Comparison of ENCODE assay signal across 1 cellular context in the genomic region with DNA sequence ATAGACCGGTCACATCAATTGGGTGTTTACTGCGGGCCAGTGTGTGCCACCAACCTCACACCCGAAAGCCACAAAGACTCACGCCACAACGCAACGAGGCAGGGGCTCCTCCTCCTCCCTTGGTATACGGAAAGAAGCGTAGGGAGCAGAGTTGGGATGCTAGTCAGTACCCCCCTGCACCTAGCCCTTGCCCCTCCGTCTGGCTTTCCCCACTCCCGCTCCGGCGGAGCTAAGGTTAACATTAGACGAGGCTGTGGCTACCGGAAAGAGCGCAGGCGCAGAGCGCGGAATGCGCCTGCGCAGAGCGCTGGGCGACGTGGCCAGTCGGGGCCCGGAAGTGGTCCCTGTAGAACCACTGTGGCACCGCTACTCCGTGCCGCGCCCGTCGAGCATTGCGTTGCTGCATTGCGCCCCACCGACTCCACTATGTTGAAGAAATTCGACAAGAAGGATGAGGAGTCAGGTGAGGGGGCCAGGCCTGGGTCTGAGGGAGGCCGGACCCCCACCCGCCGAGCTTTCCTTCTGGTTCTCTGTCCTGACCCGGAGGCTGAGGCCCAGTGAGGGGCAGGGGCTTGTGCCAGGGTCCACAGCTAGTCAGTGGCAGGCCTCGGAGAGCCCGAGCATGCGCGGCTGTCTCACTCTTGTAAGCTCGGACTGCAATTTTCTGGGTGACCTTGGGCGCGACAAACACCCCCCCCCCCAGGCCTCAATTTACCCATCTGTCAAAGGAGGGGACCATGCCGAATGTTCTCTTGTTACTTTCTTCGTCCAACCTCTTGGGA.
TF ChIP-seq lines count a peak whose summit lies in the region.

TSS of gene COPG1 (plus strand) at position 323 of the 782 bp plus-strand sequence. CDS start at position 427, 104 bp downstream.

TF ChIP-seq in K562, 482 proteins besides CTCF, POLR2A, EP300 and RAD21 (continued from another document and continues in another):
- TF ChIP-seq, protein P1, sequence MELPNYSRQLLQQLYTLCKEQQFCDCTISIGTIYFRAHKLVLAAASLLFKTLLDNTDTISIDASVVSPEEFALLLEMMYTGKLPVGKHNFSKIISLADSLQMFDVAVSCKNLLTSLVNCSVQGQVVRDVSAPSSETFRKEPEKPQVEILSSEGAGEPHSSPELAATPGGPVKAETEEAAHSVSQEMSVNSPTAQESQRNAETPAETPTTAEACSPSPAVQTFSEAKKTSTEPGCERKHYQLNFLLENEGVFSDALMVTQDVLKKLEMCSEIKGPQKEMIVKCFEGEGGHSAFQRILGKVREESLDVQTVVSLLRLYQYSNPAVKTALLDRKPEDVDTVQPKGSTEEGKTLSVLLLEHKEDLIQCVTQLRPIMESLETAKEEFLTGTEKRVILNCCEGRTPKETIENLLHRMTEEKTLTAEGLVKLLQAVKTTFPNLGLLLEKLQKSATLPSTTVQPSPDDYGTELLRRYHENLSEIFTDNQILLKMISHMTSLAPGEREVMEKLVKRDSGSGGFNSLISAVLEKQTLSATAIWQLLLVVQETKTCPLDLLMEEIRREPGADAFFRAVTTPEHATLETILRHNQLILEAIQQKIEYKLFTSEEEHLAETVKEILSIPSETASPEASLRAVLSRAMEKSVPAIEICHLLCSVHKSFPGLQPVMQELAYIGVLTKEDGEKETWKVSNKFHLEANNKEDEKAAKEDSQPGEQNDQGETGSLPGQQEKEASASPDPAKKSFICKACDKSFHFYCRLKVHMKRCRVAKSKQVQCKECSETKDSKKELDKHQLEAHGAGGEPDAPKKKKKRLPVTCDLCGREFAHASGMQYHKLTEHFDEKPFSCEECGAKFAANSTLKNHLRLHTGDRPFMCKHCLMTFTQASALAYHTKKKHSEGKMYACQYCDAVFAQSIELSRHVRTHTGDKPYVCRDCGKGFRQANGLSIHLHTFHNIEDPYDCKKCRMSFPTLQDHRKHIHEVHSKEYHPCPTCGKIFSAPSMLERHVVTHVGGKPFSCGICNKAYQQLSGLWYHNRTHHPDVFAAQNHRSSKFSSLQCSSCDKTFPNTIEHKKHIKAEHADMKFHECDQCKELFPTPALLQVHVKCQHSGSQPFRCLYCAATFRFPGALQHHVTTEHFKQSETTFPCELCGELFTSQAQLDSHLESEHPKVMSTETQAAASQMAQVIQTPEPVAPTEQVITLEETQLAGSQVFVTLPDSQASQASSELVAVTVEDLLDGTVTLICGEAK (IDR thresholded peaks at IDR 0.05), result no peak
- TF ChIP-seq, protein P1 (CRISPR knock-in tag; IDR thresholded peaks at IDR 0.05), result no peak
- TF ChIP-seq ZNF644 (tag; IDR thresholded peaks at IDR 0.05; ENCODE audit: low read depth), result no peak
- no peak for TF ChIP-seq ETV6 (IDR thresholded peaks at IDR 0.05; ENCODE audit: borderline replicate concordance in 1 of 2, low read depth in 2 of 2, low read length in 1 of 2)
- TF ChIP-seq ETV6 (CRISPR knock-in tag; IDR thresholded peaks at IDR 0.05; ENCODE audit: borderline replicate concordance), result 0 out of 2 replicates have a peak, but pooled peaks have one; percentile 66
- TF ChIP-seq NFYB (IDR thresholded peaks at IDR 0.05; ENCODE audit: extremely low read depth, insufficient read length), result no peak
- TF ChIP-seq ZNF311 (CRISPR knock-in tag; IDR thresholded peaks at IDR 0.05), result no peak
- no peak for TF ChIP-seq TSHZ1 (CRISPR knock-in tag; IDR thresholded peaks at IDR 0.05)
- TF ChIP-seq MAZ (CRISPR knock-in tag; conservative IDR thresholded peaks at IDR 0.05 in 1 of 2, IDR thresholded peaks at IDR 0.05 in 1 of 2), result peak in 1 of 2 experiments; percentile 51; a peak in 3 of 4 replicates
- TF ChIP-seq GABPA (tag; conservative IDR thresholded peaks at IDR 0.05; ENCODE audit: low read depth), result peak; percentile 79
- peak; percentile 94 to 96 for TF ChIP-seq NRF1 (conservative IDR thresholded peaks at IDR 0.05 in 1 of 2, IDR thresholded peaks at IDR 0.05 in 1 of 2)
- TF ChIP-seq, protein P2, sequence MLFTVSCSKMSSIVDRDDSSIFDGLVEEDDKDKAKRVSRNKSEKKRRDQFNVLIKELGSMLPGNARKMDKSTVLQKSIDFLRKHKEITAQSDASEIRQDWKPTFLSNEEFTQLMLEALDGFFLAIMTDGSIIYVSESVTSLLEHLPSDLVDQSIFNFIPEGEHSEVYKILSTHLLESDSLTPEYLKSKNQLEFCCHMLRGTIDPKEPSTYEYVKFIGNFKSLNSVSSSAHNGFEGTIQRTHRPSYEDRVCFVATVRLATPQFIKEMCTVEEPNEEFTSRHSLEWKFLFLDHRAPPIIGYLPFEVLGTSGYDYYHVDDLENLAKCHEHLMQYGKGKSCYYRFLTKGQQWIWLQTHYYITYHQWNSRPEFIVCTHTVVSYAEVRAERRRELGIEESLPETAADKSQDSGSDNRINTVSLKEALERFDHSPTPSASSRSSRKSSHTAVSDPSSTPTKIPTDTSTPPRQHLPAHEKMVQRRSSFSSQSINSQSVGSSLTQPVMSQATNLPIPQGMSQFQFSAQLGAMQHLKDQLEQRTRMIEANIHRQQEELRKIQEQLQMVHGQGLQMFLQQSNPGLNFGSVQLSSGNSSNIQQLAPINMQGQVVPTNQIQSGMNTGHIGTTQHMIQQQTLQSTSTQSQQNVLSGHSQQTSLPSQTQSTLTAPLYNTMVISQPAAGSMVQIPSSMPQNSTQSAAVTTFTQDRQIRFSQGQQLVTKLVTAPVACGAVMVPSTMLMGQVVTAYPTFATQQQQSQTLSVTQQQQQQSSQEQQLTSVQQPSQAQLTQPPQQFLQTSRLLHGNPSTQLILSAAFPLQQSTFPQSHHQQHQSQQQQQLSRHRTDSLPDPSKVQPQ (CRISPR knock-in tag; IDR thresholded peaks at IDR 0.05; ENCODE audit: borderline replicate concordance), result no peak
- TF ChIP-seq ZFP1 (CRISPR knock-in tag; IDR thresholded peaks at IDR 0.05), result no peak
- TF ChIP-seq ZNF121 (CRISPR knock-in tag; conservative IDR thresholded peaks at IDR 0.05), result no peak
- TF ChIP-seq RBFOX2 (IDR thresholded peaks at IDR 0.05; ENCODE audit: low read depth, low read length), result peak; percentile 99
- TF ChIP-seq YY1 (IDR thresholded peaks at IDR 0.05; ENCODE audit: borderline replicate concordance in 1 of 3, control insufficient read depth in 1 of 3, extremely low read depth in 1 of 3, insufficient read depth in 3 of 3, insufficient read length in 1 of 3, insufficient replicate concordance in 2 of 3, low read depth in 1 of 3, low read length in 2 of 3), result no peak
- TF ChIP-seq ZNF511 (CRISPR knock-in tag; IDR thresholded peaks at IDR 0.05), result peak; percentile 65; the same call in 1 of the 2 replicates
- peak; percentile 48; the same call in 1 of the 2 replicates for TF ChIP-seq MYC (IDR thresholded peaks at IDR 0.05; ENCODE audit: low read depth, low read length)
- TF ChIP-seq MYC (CRISPR knock-in tag; IDR thresholded peaks at IDR 0.05; ENCODE audit: borderline replicate concordance, low read depth), result no peak
- no peak for TF ChIP-seq PATZ1 (CRISPR knock-in tag; IDR thresholded peaks at IDR 0.05; ENCODE audit: borderline replicate concordance)
- TF ChIP-seq ZNF75A (CRISPR knock-in tag; IDR thresholded peaks at IDR 0.05), result no peak
- no peak for TF ChIP-seq ZNF699 (CRISPR knock-in tag; IDR thresholded peaks at IDR 0.05; ENCODE audit: insufficient replicate concordance)
- TF ChIP-seq CREB1 (IDR thresholded peaks at IDR 0.05), result 0 out of 2 replicates have a peak, but pooled peaks have one; percentile 25
- peak; percentile 41; the same call in 1 of the 2 replicates for TF ChIP-seq CREB1 (CRISPR knock-in tag; IDR thresholded peaks at IDR 0.05)
- TF ChIP-seq FUS (optimal IDR thresholded peaks at IDR 0.05; ENCODE audit: low read depth, low read length), result no peak
- TF ChIP-seq KDM4B (IDR thresholded peaks at IDR 0.05; ENCODE audit: borderline replicate concordance in 2 of 2, low read depth in 1 of 2), result peak in 1 of 2 experiments; percentile 43; a peak in 1 of 4 replicates
- TF ChIP-seq ESRRA (IDR thresholded peaks at IDR 0.05; ENCODE audit: borderline replicate concordance, low read depth), result no peak
- TF ChIP-seq RCOR1 (IDR thresholded peaks at IDR 0.05; ENCODE audit: borderline replicate concordance in 1 of 2, low read depth in 2 of 2, low read length in 2 of 2), result no peak
- TF ChIP-seq TEAD2 (tag; IDR thresholded peaks at IDR 0.05), result no peak
- TF ChIP-seq ETV1 (tag; conservative IDR thresholded peaks at IDR 0.05; ENCODE audit: low read depth), result peak; percentile 64
- peak; percentile 37; the same call in 1 of the 2 replicates for TF ChIP-seq RB1 (IDR thresholded peaks at IDR 0.05; ENCODE audit: low read depth)
- TF ChIP-seq FOXK2 (conservative IDR thresholded peaks at IDR 0.05 in 1 of 2, IDR thresholded peaks at IDR 0.05 in 1 of 2; ENCODE audit: low read depth in 2 of 2), result peak; percentile 60 to 72; a peak in 2 of 4 replicates
- TF ChIP-seq HDGF (IDR thresholded peaks at IDR 0.05), result no peak
- TF ChIP-seq ILF3 (IDR thresholded peaks at IDR 0.05; ENCODE audit: borderline replicate concordance), result no peak
- TF ChIP-seq ZNF12 (CRISPR knock-in tag; IDR thresholded peaks at IDR 0.05), result 0 out of 2 replicates have a peak, but pooled peaks have one; percentile 43
- TF ChIP-seq ZNF174 (CRISPR knock-in tag; IDR thresholded peaks at IDR 0.05), result no peak
- no peak for TF ChIP-seq SPI1 (IDR thresholded peaks at IDR 0.05; ENCODE audit: borderline replicate concordance, low read depth, low read length)
- TF ChIP-seq POLR3A (IDR thresholded peaks at IDR 0.05; ENCODE audit: borderline replicate concordance, extremely low read depth, insufficient read depth, insufficient read length), result no peak
- TF ChIP-seq ILK (tag; IDR thresholded peaks at IDR 0.05; ENCODE audit: borderline replicate concordance, low read depth), result no peak
- TF ChIP-seq CCNT2 (IDR thresholded peaks at IDR 0.05; ENCODE audit: borderline replicate concordance, extremely low read depth, insufficient read length, low read depth, low read length), result no peak
- 0 out of 2 replicates have a peak, but pooled peaks have one; percentile 53 for TF ChIP-seq ZBTB1 (CRISPR knock-in tag; IDR thresholded peaks at IDR 0.05; ENCODE audit: borderline replicate concordance, low read depth)
- TF ChIP-seq EWSR1 (IDR thresholded peaks at IDR 0.05; ENCODE audit: borderline replicate concordance, low read depth, partially characterized antibody), result no peak
- no peak; the same call in 1 of the 2 replicates for TF ChIP-seq RHOXF2B (CRISPR knock-in tag; conservative IDR thresholded peaks at IDR 0.05)
